In genomic region chr9:122264360-122265264, GRCh38 we compare ENCODE assay signal across 1 cellular context.
A peak's percentile ranks its signal among the peaks of the same experiment; 100 is the strongest.
TF ChIP-seq lines count a peak whose summit lies in the region.

Gene MRRF, plus strand, starts transcription at chr9:122264882. Its CDS starts 6,010 bp downstream, at chr9:122270892.
Gene RBM18, minus strand, starts transcription at chr9:122264840. Its CDS starts 3,348 bp downstream, at chr9:122261492.

TF ChIP-seq in K562, 482 proteins besides CTCF, POLR2A, EP300 and RAD21 (continued from another document and continues in another):
- TF ChIP-seq, protein P1, sequence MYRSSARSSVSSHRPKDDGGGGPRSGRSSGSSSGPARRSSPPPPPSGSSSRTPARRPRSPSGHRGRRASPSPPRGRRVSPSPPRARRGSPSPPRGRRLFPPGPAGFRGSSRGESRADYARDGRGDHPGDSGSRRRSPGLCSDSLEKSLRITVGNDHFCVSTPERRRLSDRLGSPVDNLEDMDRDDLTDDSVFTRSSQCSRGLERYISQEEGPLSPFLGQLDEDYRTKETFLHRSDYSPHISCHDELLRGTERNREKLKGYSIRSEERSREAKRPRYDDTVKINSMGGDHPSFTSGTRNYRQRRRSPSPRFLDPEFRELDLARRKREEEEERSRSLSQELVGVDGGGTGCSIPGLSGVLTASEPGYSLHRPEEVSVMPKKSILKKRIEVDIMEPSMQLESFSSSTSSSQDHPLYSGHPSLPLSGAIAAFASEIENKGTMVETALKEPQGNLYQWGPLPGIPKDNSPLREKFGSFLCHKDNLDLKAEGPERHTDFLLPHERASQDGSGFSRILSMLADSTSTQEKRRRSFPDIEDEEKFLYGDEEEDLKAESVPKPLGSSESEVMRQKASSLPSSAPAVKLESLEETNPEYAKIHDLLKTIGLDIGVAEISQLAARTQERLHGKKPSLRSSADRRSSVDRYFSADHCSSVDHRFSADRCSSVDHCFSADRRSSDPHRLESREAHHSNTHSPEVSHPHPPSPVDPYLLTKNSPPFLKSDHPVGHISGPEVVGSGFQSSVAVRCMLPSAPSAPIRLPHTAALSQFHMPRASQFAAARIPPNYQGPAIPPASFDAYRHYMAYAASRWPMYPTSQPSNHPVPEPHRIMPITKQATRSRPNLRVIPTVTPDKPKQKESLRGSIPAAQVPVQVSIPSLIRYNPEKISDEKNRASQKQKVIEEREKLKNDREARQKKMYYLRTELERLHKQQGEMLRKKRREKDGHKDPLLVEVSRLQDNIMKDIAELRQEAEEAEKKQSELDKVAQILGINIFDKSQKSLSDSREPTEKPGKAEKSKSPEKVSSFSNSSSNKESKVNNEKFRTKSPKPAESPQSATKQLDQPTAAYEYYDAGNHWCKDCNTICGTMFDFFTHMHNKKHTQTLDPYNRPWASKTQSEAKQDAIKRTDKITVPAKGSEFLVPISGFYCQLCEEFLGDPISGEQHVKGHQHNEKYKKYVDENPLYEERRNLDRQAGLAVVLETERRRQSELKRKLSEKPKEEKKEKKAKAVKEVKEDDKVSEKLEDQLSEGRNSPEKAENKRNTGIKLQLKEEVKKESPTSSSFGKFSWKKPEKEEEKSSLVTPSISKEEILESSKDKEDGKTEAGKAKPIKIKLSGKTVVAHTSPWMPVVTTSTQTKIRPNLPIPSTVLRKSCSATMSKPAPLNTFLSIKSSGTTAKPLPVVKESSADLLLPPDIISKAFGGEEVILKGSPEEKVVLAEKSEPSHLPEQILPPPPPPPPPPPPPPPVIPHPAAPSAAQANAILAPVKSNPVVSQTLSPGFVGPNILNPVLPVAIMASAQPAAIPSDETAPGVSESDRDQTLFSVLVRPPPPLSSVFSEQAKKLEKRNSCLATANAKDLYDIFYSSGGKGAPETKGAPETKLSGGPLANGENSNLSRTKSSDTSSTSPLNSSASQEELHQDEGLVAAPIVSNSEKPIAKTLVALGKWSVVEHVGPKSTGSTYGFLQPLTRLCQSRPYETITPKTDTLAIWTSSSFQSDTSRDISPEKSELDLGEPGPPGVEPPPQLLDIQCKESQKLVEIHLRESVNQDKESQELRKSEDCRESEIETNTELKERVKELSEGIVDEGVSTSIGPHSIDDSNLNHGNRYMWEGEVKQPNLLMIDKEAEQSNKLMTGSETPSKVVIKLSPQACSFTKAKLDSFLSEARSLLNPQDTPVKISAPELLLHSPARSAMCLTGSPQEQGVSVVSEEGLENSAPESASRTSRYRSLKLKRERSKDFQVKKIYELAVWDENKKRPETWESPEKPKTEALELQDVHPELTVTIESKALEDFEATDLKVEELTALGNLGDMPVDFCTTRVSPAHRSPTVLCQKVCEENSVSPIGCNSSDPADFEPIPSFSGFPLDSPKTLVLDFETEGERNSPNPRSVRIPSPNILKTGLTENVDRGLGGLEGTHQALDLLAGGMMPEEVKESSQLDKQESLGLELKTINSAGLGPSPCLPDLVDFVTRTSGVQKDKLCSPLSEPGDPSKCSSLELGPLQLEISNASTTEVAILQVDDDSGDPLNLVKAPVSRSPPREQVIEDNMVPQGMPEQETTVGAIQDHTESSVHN (IDR thresholded peaks at IDR 0.05; ENCODE audit: borderline replicate concordance in 1 of 2, low read depth in 1 of 2), result no peak
- TF ChIP-seq ZNF282 (CRISPR knock-in tag; IDR thresholded peaks at IDR 0.05), result no peak; the same call in 1 of the 2 replicates
- TF ChIP-seq ETS1 (conservative IDR thresholded peaks at IDR 0.05; ENCODE audit: control insufficient read depth, low read depth, low read length), result peak; percentile 88
- no peak for TF ChIP-seq RAD51 (IDR thresholded peaks at IDR 0.05; ENCODE audit: borderline replicate concordance, low read depth)
- 0 out of 2 replicates have a peak, but pooled peaks have one; percentile 17 for TF ChIP-seq CREB3 (tag; conservative IDR thresholded peaks at IDR 0.05; ENCODE audit: low read depth)
- TF ChIP-seq, protein P2, sequence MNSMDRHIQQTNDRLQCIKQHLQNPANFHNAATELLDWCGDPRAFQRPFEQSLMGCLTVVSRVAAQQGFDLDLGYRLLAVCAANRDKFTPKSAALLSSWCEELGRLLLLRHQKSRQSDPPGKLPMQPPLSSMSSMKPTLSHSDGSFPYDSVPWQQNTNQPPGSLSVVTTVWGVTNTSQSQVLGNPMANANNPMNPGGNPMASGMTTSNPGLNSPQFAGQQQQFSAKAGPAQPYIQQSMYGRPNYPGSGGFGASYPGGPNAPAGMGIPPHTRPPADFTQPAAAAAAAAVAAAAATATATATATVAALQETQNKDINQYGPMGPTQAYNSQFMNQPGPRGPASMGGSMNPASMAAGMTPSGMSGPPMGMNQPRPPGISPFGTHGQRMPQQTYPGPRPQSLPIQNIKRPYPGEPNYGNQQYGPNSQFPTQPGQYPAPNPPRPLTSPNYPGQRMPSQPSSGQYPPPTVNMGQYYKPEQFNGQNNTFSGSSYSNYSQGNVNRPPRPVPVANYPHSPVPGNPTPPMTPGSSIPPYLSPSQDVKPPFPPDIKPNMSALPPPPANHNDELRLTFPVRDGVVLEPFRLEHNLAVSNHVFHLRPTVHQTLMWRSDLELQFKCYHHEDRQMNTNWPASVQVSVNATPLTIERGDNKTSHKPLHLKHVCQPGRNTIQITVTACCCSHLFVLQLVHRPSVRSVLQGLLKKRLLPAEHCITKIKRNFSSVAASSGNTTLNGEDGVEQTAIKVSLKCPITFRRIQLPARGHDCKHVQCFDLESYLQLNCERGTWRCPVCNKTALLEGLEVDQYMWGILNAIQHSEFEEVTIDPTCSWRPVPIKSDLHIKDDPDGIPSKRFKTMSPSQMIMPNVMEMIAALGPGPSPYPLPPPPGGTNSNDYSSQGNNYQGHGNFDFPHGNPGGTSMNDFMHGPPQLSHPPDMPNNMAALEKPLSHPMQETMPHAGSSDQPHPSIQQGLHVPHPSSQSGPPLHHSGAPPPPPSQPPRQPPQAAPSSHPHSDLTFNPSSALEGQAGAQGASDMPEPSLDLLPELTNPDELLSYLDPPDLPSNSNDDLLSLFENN (IDR thresholded peaks at IDR 0.05; ENCODE audit: low read depth in 2 of 2, low read length in 2 of 2), result no peak
- TF ChIP-seq CXXC5 (CRISPR knock-in tag; IDR thresholded peaks at IDR 0.05), result peak; percentile 95
- TF ChIP-seq FOS (IDR thresholded peaks at IDR 0.05; ENCODE audit: extremely low read depth, insufficient read length), result no peak
- TF ChIP-seq FOXA1 (IDR thresholded peaks at IDR 0.05; ENCODE audit: borderline replicate concordance), result no peak
- no peak for TF ChIP-seq CBX3 (IDR thresholded peaks at IDR 0.05; ENCODE audit: borderline replicate concordance in 1 of 2, low read length in 2 of 2)
- TF ChIP-seq, protein P3, sequence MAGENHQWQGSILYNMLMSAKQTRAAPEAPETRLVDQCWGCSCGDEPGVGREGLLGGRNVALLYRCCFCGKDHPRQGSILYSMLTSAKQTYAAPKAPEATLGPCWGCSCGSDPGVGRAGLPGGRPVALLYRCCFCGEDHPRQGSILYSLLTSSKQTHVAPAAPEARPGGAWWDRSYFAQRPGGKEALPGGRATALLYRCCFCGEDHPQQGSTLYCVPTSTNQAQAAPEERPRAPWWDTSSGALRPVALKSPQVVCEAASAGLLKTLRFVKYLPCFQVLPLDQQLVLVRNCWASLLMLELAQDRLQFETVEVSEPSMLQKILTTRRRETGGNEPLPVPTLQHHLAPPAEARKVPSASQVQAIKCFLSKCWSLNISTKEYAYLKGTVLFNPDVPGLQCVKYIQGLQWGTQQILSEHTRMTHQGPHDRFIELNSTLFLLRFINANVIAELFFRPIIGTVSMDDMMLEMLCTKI (IDR thresholded peaks at IDR 0.05; ENCODE audit: partially characterized antibody), result no peak
- TF ChIP-seq BRD9 (IDR thresholded peaks at IDR 0.05; ENCODE audit: low read depth, partially characterized antibody), result no peak
- no peak for TF ChIP-seq HDAC6 (IDR thresholded peaks at IDR 0.05; ENCODE audit: low read depth, low read length)
- no peak for TF ChIP-seq SREBF1 (IDR thresholded peaks at IDR 0.05; ENCODE audit: borderline replicate concordance, low read depth, low read length)
- no peak for TF ChIP-seq EWSR1 (IDR thresholded peaks at IDR 0.05; ENCODE audit: borderline replicate concordance, low read depth, partially characterized antibody)
- TF ChIP-seq PHTF2 (CRISPR knock-in tag; IDR thresholded peaks at IDR 0.05), result no peak
- no peak for TF ChIP-seq ZNF561 (CRISPR knock-in tag; conservative IDR thresholded peaks at IDR 0.05)
- no peak for TF ChIP-seq MAFK (IDR thresholded peaks at IDR 0.05; ENCODE audit: low read length)
- peak; percentile 68 for TF ChIP-seq GABPA (tag; conservative IDR thresholded peaks at IDR 0.05; ENCODE audit: low read depth)
- TF ChIP-seq CHD7 (IDR thresholded peaks at IDR 0.05; ENCODE audit: low read depth, low read length), result no peak
- no peak for TF ChIP-seq HNRNPUL1 (IDR thresholded peaks at IDR 0.05; ENCODE audit: low read length)
- peak; percentile 83 for TF ChIP-seq HCFC1 (IDR thresholded peaks at IDR 0.05; ENCODE audit: low read depth, low read length)
- no peak for TF ChIP-seq ZNF77 (CRISPR knock-in tag; IDR thresholded peaks at IDR 0.05)
- peak in 1 of 2 experiments; percentile 45; a peak in 1 of 4 replicates for TF ChIP-seq SRF (CRISPR knock-in tag; IDR thresholded peaks at IDR 0.05)
